Comparison of ENCODE assay signal across 19 cellular contexts in the genomic region with DNA sequence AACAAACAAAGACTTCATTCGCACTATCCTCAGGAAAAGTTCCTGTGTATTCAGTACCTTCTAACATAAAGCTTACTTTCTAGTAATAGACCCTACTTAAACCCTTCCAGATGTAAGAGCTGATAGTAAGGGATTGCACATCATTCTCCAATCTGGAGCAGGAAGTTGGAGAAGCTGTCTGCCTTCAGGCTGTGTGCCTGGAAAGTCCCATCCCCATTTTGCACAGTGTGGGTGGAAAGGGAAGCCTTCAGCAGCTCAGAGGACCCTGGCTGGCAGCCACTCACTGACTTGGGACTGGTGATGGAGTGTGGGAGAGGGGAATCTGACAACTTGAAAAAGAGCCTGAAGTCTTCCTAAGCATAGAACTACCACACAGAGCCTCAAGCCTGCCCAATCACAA.
A peak's percentile ranks its signal among the peaks of the same experiment; 100 is the strongest.
DNase-seq lines count a peak whose midpoint lies in the region; ATAC-seq and TF ChIP-seq lines count a peak whose summit lies in the region.
"Had no signal": no experiment of that assay in that cellular context is flagged by ENCODE, and none has a peak within 500 bp of the region (broad histone marks: within the 10 kb centered on the region; RNA-seq: fewer than 3 reads in every experiment).

No MANE protein-coding gene starts in this region.

- DNase-seq in heart left ventricle, result peak in 3 of 5 donors; percentile 23 to 37 (median 37)
- no peak for DNase-seq in cardiac septum (ENCODE audit: low spot score)
- peak; percentile 35 for DNase-seq in fibroblast of pulmonary artery (ENCODE audit: low read depth)
- no peak for DNase-seq in NCI-H2171 treated with DMSO at 0.1 percent for 48 hours (lab: John Stamatoyannopoulos, UW)
- DNase-seq in DMS 273 treated with DMSO at 0.1 percent for 48 hours (lab: John Stamatoyannopoulos, UW), result no peak
- no peak for DNase-seq in NCI-H2081 (lab: John Stamatoyannopoulos, UW)
- no peak for DNase-seq in activated T-cell treated with anti-CD3 and anti-CD28 coated beads, Interleukin-2, amount 50 U/mL, for 1 hour
- DNase-seq: ACHN; activated CD8-positive, alpha-beta T cell treated with anti-CD3 and anti-CD28 coated beads, Interleukin-2, amount 10 ng/mL, durations not matched to agents 7 days and 5 days; GF-D8; H9; naive B cell; NCI-H187; NCI-H510A; spleen; stimulated activated naive CD4-positive, alpha-beta T cell had no signal

- intact Hi-C loops in heart left ventricle (cut with DNase I), result no loop called here
- intact Hi-C loops in cardiac septum (cut with DNase I), result no loop called here

- TF ChIP-seq CTCF in heart left ventricle (IDR thresholded peaks at IDR 0.05) (no peak), fibroblast of pulmonary artery (IDR thresholded peaks at IDR 0.05; ENCODE audit: low read length, missing control alignments) (no peak)

- TF ChIP-seq POLR2A in heart left ventricle (IDR thresholded peaks at IDR 0.05), result no peak

- no peaks in the 10 kb centered on the region for H3K36me3 ChIP-seq in heart left ventricle
- H3K36me3 ChIP-seq: prostate gland, spleen had no signal

- 69 to 82% (median 76%) methylated on average over 1 of the region's 1 CpG for WGBS in heart left ventricle, 4 donors

- H3K4me3 ChIP-seq in heart left ventricle (no peak overlapping the region), fibroblast of pulmonary artery (replicated peaks; ENCODE audit: low read depth, low read length) (no peak overlapping the region)
- H3K4me3 ChIP-seq: prostate gland, spleen had no signal

- no peaks in the 10 kb centered on the region for H3K27me3 ChIP-seq in heart left ventricle
- H3K27me3 ChIP-seq: spleen had no signal

- peak in 2 of 4 donors; percentile 26 to 32 for ATAC-seq in heart left ventricle
- ATAC-seq: activated CD8-positive, alpha-beta T cell treated with anti-CD3 and anti-CD28 coated beads, Interleukin-2, amount 10 ng/mL, durations not matched to agents 7 days and 5 days; activated T-helper 17 cell treated with anti-CD3 and anti-CD28 coated beads, Interleukin-2, amount 50 U/mL, for 72 hours had no signal

- peak overlapping the region in 1 of 12 donors; percentile 8 for H3K27ac ChIP-seq in heart left ventricle
- H3K27ac ChIP-seq: prostate gland had no signal

- no peaks in the 10 kb centered on the region for H3K9me3 ChIP-seq in heart left ventricle
- H3K9me3 ChIP-seq: prostate gland, spleen had no signal

- peaks cover 0 to 78% (median 11%) of the 10 kb centered on the region in 12 donors for H3K4me1 ChIP-seq in heart left ventricle
- H3K4me1 ChIP-seq: prostate gland had no signal

TF ChIP-seq in PFSK-1, 5 proteins besides CTCF, POLR2A, EP300 and RAD21:
- TF ChIP-seq FOXP2 (optimal IDR thresholded peaks at IDR 0.05; ENCODE audit: borderline replicate concordance, extremely low read depth, extremely low read length, insufficient read depth) (peak; percentile 44), POLR2AphosphoS5 (IDR thresholded peaks at IDR 0.05; ENCODE audit: low read depth, low read length) (no peak)
- TF ChIP-seq, protein P1, sequence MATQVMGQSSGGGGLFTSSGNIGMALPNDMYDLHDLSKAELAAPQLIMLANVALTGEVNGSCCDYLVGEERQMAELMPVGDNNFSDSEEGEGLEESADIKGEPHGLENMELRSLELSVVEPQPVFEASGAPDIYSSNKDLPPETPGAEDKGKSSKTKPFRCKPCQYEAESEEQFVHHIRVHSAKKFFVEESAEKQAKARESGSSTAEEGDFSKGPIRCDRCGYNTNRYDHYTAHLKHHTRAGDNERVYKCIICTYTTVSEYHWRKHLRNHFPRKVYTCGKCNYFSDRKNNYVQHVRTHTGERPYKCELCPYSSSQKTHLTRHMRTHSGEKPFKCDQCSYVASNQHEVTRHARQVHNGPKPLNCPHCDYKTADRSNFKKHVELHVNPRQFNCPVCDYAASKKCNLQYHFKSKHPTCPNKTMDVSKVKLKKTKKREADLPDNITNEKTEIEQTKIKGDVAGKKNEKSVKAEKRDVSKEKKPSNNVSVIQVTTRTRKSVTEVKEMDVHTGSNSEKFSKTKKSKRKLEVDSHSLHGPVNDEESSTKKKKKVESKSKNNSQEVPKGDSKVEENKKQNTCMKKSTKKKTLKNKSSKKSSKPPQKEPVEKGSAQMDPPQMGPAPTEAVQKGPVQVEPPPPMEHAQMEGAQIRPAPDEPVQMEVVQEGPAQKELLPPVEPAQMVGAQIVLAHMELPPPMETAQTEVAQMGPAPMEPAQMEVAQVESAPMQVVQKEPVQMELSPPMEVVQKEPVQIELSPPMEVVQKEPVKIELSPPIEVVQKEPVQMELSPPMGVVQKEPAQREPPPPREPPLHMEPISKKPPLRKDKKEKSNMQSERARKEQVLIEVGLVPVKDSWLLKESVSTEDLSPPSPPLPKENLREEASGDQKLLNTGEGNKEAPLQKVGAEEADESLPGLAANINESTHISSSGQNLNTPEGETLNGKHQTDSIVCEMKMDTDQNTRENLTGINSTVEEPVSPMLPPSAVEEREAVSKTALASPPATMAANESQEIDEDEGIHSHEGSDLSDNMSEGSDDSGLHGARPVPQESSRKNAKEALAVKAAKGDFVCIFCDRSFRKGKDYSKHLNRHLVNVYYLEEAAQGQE (IDR thresholded peaks at IDR 0.05; ENCODE audit: insufficient read depth in 1 of 2, low read depth in 2 of 2, low read length in 2 of 2), result 0 out of 4 replicates have a peak, but pooled peaks of 1 of the 2 experiments have one; percentile 39

Comparison
In these comparisons a context has a peak if more than half of its experiments do, and no peak if none do; other contexts are left out.
1. DNase-seq: peak in heart left ventricle (3 of 5) and fibroblast of pulmonary artery (single experiment); none in cardiac septum (single experiment), NCI-H2171 treated with DMSO at 0.1 percent for 48 hours (single experiment), DMS 273 treated with DMSO at 0.1 percent for 48 hours (single experiment), NCI-H2081 (0 of 2) and activated T-cell treated with anti-CD3 and anti-CD28 coated beads, Interleukin-2, amount 50 U/mL, for 1 hour (single experiment).